Comparison of ENCODE assay signal across 1 cellular context in the genomic region with DNA sequence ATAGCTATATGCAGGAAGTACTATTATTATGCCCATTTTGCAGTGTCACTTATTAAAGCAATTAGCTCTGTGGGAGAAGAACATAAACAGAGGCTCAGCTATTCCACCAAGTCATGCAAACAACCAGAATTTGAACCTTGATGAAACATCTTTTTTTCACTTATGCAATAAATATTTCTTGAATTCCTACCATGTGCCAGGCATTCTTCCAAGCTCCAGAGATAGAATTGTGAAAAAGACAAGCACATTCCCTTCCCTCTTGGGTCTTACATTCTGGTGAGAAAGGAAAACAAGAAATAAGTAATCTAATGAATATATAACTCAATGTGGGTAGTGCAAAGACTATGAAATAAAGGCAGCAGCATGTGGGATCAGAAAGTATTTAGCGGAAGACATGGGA.
TF ChIP-seq lines count a peak whose summit lies in the region.

No MANE protein-coding gene starts in this region.

TF ChIP-seq in WTC11, 78 proteins besides CTCF, POLR2A, EP300 and RAD21:
- TF ChIP-seq MYBL2 (CRISPR knock-in tag; IDR thresholded peaks at IDR 0.05) (no peak), ZNF138 (CRISPR knock-in tag; conservative IDR thresholded peaks at IDR 0.05) (no peak), NFE2L1 (CRISPR knock-in tag; IDR thresholded peaks at IDR 0.05) (no peak), ELF4 (CRISPR knock-in tag; IDR thresholded peaks at IDR 0.05; ENCODE audit: low read depth) (no peak), MLX (CRISPR knock-in tag; IDR thresholded peaks at IDR 0.05) (no peak), CREM (CRISPR knock-in tag; IDR thresholded peaks at IDR 0.05) (no peak), GABPB1 (CRISPR knock-in tag; IDR thresholded peaks at IDR 0.05) (no peak), FOXP1 (CRISPR knock-in tag; IDR thresholded peaks at IDR 0.05; ENCODE audit: borderline replicate concordance) (no peak), PRRX2 (CRISPR knock-in tag; IDR thresholded peaks at IDR 0.05) (no peak), ZNF423 (CRISPR knock-in tag; IDR thresholded peaks at IDR 0.05) (no peak), GRHL2 (CRISPR knock-in tag; IDR thresholded peaks at IDR 0.05; ENCODE audit: insufficient replicate concordance, severe bottlenecking) (no peak), E2F5 (CRISPR knock-in tag; IDR thresholded peaks at IDR 0.05) (no peak), TEAD1 (CRISPR knock-in tag; IDR thresholded peaks at IDR 0.05) (no peak), NFYB (CRISPR knock-in tag; conservative IDR thresholded peaks at IDR 0.05; ENCODE audit: low read depth) (no peak), NR3C1 (CRISPR knock-in tag; conservative IDR thresholded peaks at IDR 0.05; ENCODE audit: low read depth) (no peak)
